ENCODE assay signal across 11 cellular contexts in the genomic region with DNA sequence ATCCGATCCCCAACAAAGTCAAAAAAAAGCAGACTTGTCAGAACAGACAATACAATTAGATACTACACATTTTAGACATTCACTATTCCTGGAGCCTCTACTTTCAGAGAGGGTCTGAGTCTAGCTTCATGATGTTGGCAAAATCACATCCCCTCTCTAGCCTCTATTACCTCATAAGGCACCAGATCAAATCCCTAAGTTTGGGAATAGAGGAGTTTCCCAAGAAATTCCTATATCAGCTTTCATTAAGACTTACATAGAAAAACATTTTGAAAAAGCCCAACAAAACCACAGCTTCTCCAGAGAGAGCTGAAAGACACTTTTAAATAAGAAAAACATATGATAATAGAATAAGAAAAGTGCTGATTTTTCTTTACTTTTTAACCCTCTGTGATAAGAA. TPM values are rescaled to one million over a fixed set of nuclear protein-coding genes. Genes with fewer than 3 reads are reported as not detected.
DNase-seq lines count a peak whose midpoint lies in the region; ATAC-seq and TF ChIP-seq lines count a peak whose summit lies in the region.
"Had no signal": no experiment of that assay in that cellular context is flagged by ENCODE, and none has a peak within 500 bp of the region (broad histone marks: within the 10 kb centered on the region; RNA-seq: fewer than 3 reads in every experiment).

No MANE protein-coding gene starts in this region.

- H3K4me1 ChIP-seq in IMR-90 (ENCODE audit: control insufficient read depth, insufficient read depth, low read length) = peaks cover 32% of the 10 kb centered on the region
- H3K4me1 ChIP-seq in spleen = peaks cover 46 to 95% (median 89%) of the 10 kb centered on the region in 6 donors
- H3K4me1 ChIP-seq in HAP-1 = peaks cover 62% of the 10 kb centered on the region

- H3K23ac ChIP-seq in IMR-90 (ENCODE audit: low read depth, low read length) = peak overlapping the region; percentile 71; the same call in 1 of the 2 replicates

- peaks cover 30% of the 10 kb centered on the region for H3K36me3 Mint-ChIP-seq in activated T-helper 17 cell treated with anti-CD3 and anti-CD28 coated beads, Interleukin-2, amount 50 U/mL, for 72 hours (ENCODE audit: low read depth)
- H3K36me3 Mint-ChIP-seq in immature natural killer cell = no peaks in the 10 kb centered on the region

- whole genome bisulfite sequencing in IMR-90 (ENCODE audit: extremely low coverage in 2 of 2, insufficient read length in 1 of 2), 2 experiments = no CpG with 5 or more reads among the region's 1 CpG
- WGBS in spleen, 5 donors = 39 to 75% (median 54%) methylated on average over 1 of the region's 1 CpG

- H2AK9ac ChIP-seq in IMR-90 (replicated peaks; ENCODE audit: low read depth, low read length, poor library complexity) = no peak overlapping the region

- no peak overlapping the region for H3K9ac ChIP-seq in IMR-90 (ENCODE audit: low read depth, low read length)

- H2BK5ac ChIP-seq in IMR-90 (ENCODE audit: low read depth, low read length, poor library complexity, severe bottlenecking) = peak overlapping the region; percentile 12

- no peaks in the 10 kb centered on the region for H3K9me3 Mint-ChIP-seq in activated T-helper 17 cell treated with anti-CD3 and anti-CD28 coated beads, Interleukin-2, amount 50 U/mL, for 72 hours
- H3K9me3 Mint-ChIP-seq in immature natural killer cell = no peaks in the 10 kb centered on the region
- H3K9me3 Mint-ChIP-seq: naive B cell had no signal

- no peaks in the 10 kb centered on the region for H3K9me3 ChIP-seq in IMR-90 (ENCODE audit: control insufficient read depth, insufficient read depth, low read length)
- no peaks in the 10 kb centered on the region for H3K9me3 ChIP-seq in spleen
- no peaks in the 10 kb centered on the region for H3K9me3 ChIP-seq in HAP-1

- H4K8ac ChIP-seq in IMR-90 (ENCODE audit: low read depth in 2 of 2, low read length in 2 of 2) = no peak overlapping the region

- H3K27ac Mint-ChIP-seq in activated T-helper 17 cell treated with anti-CD3 and anti-CD28 coated beads, Interleukin-2, amount 50 U/mL, for 72 hours = peak overlapping the region; percentile 59
- peak overlapping the region; percentile 1 to 84 (median 12) for H3K27ac Mint-ChIP-seq in immature natural killer cell

- no peak overlapping the region for H3K56ac ChIP-seq in IMR-90 (ENCODE audit: extremely low read depth, insufficient read depth, low read length)

- H3K14ac ChIP-seq in IMR-90 (replicated peaks; ENCODE audit: low read depth, low read length) = peak overlapping the region; percentile 5; the same call in 1 of the 2 replicates

- no peak overlapping the region for H4K5ac ChIP-seq in IMR-90 (ENCODE audit: low read depth, low read length)

- intact Hi-C loops in IMR-90 (cut with micrococcal nuclease) (loop anchor here (2.0 to 5.0 kb wide), 2 partner anchors 24 to 66 kb away; no protein-coding TSS in a partner anchor), spleen (cut with DNase I; ENCODE audit: low total_unique reads) (no loop called here)

- DNase-seq in IMR-90 (no peak), immature natural killer cell (no peak), spleen (no peak), HAP-1 (ENCODE audit: low spot score in 2 of 2) (no peak), DMS53 treated with DMSO at 0.1 percent for 48 hours (lab: John Stamatoyannopoulos, UW; ENCODE audit: unreplicated experiment) (no peak)
- DNase-seq: KBM-7, naive B cell, NCI-H524 had no signal

- 0 out of 3 replicates have a peak overlapping the region, but pooled peaks have one; percentile 15 for H2BK15ac ChIP-seq in IMR-90 (ENCODE audit: low read depth, low read length)

- H3K4me3 ChIP-seq in IMR-90 (ENCODE audit: insufficient read depth, low read depth, low read length) (no peak overlapping the region), spleen (peak overlapping the region in 1 of 8 donors; percentile 98), HAP-1 (no peak overlapping the region)

- BruUV-seq in IMR-90 (replicated peaks; lab: Mats Ljungman, UMichigan) = no TSS peak

- peaks cover 34% of the 10 kb centered on the region for H3K9me1 ChIP-seq in IMR-90 (ENCODE audit: insufficient read depth, low read length)

- H3K4ac ChIP-seq in IMR-90 (ENCODE audit: low read depth, low read length) = no peak overlapping the region; the same call in 1 of the 2 replicates

- H3K27ac ChIP-seq in IMR-90 (ENCODE audit: insufficient read depth, low read length) (no peak overlapping the region), spleen (peak overlapping the region; percentile 4 to 97 (median 94))

- H3K4me1 Mint-ChIP-seq in activated T-helper 17 cell treated with anti-CD3 and anti-CD28 coated beads, Interleukin-2, amount 50 U/mL, for 72 hours = peaks cover 52% of the 10 kb centered on the region
- H3K4me1 Mint-ChIP-seq in immature natural killer cell = peaks cover 35 to 59% of the 10 kb centered on the region in 2 donors

- in situ Hi-C loops in IMR-90 (cut with MboI; ENCODE audit: low sequenced_read_pairs) = no loop called here
- in situ Hi-C loops in HAP-1 (cut with MboI; ENCODE audit: low sequenced_read_pairs) = no loop called here

- H3K27me3 ChIP-seq in IMR-90 (ENCODE audit: control insufficient read depth, insufficient read depth, low read length) (no peaks in the 10 kb centered on the region), spleen (replicated peaks in 1 of 7) (no peaks in the 10 kb centered on the region), HAP-1 (ENCODE audit: low read depth) (no peaks in the 10 kb centered on the region)

- peaks cover 2% of the 10 kb centered on the region for H3K36me3 ChIP-seq in IMR-90 (ENCODE audit: control insufficient read depth, insufficient read depth, low read length)
- H3K36me3 ChIP-seq in spleen = no peaks in the 10 kb centered on the region
- H3K36me3 ChIP-seq in HAP-1 (replicated peaks) = no peaks in the 10 kb centered on the region

- no peak overlapping the region; the same call in 1 of the 2 replicates for H3K18ac ChIP-seq in IMR-90 (ENCODE audit: low read depth, low read length)

- H2AK5ac ChIP-seq in IMR-90 (ENCODE audit: low read depth, low read length) = no peak overlapping the region

- peak overlapping the region; percentile 43 for H4K91ac ChIP-seq in IMR-90 (ENCODE audit: insufficient read depth, low read depth, low read length)

- CTCF ChIA-PET in IMR-90 (lab: Yijun Ruan, JAX) = interaction anchor here (1.2 kb wide), 1 partner anchor 10 kb away, joined by 4 read pairs; no protein-coding TSS in a partner anchor

- no peak for TF ChIP-seq CTCF in IMR-90 (conservative IDR thresholded peaks at IDR 0.05; ENCODE audit: low read depth, low read length)
- TF ChIP-seq CTCF in spleen (IDR thresholded peaks at IDR 0.05 in 8 of 11, conservative IDR thresholded peaks at IDR 0.05 in 3 of 11) = no peak

- H4K20me1 ChIP-seq in IMR-90 (ENCODE audit: insufficient read depth, low read length) = peaks cover 42% of the 10 kb centered on the region

- dilution Hi-C loops in IMR-90 (cut with HindIII; ENCODE audit: low sequenced_read_pairs, unreplicated experiment) = no loop called here

- H2BK20ac ChIP-seq in IMR-90 (ENCODE audit: low read depth, low read length) = no peak overlapping the region

- H3K4me2 ChIP-seq in IMR-90 (ENCODE audit: low read depth, low read length) = peak overlapping the region; percentile 9; the same call in 1 of the 2 replicates

- no peak for TF ChIP-seq POLR2A in IMR-90 (IDR thresholded peaks at IDR 0.05; ENCODE audit: low read depth, low read length)
- TF ChIP-seq POLR2A in spleen (IDR thresholded peaks at IDR 0.05) = no peak

- POLR2A ChIA-PET in IMR-90 (lab: Charles Lee; ENCODE audit: unreplicated experiment) = no interaction called here

- H3K27me3 Mint-ChIP-seq in activated T-helper 17 cell treated with anti-CD3 and anti-CD28 coated beads, Interleukin-2, amount 50 U/mL, for 72 hours = no peaks in the 10 kb centered on the region
- H3K27me3 Mint-ChIP-seq in immature natural killer cell (ENCODE audit: low read depth in 3 of 3) = peaks cover under 1 to 9% (median 2%) of the 10 kb centered on the region in 3 donors
- H3K27me3 Mint-ChIP-seq: naive B cell had no signal

- TF ChIP-seq RAD21 in IMR-90 (IDR thresholded peaks at IDR 0.05; ENCODE audit: low read length) = no peak

- H2AFZ ChIP-seq in IMR-90 (replicated peaks; ENCODE audit: low read length, poor library complexity) = no peak overlapping the region

- peaks cover 32 to 75% of the 10 kb centered on the region in 2 experiments for H3K79me1 ChIP-seq in IMR-90 (ENCODE audit: low read depth in 1 of 2, low read length in 2 of 2)

- ATAC-seq in IMR-90 (ENCODE audit: low read depth) = no peak
- no peak for ATAC-seq in activated T-helper 17 cell treated with anti-CD3 and anti-CD28 coated beads, Interleukin-2, amount 50 U/mL, for 72 hours (replicated peaks)
- ATAC-seq in HG03521 (IDR thresholded peaks at IDR 0.05; ENCODE audit: unreplicated experiment) = no peak
- ATAC-seq in HG02885 (IDR thresholded peaks at IDR 0.05; ENCODE audit: poor library complexity, unreplicated experiment) = no peak

- no peak overlapping the region for H2BK120ac ChIP-seq in IMR-90 (ENCODE audit: low read depth, low read length)

- no peak overlapping the region for H3K4me3 Mint-ChIP-seq in activated T-helper 17 cell treated with anti-CD3 and anti-CD28 coated beads, Interleukin-2, amount 50 U/mL, for 72 hours
- H3K4me3 Mint-ChIP-seq in immature natural killer cell = no peak overlapping the region

RNA-seq across cellular contexts. Expression of a gene that starts 4.5 kb away (rescaled TPM):
- total RNA-seq in IMR-90 (2012; rRNA removed) (17.7 and 17.8 TPM in 2 replicates), spleen (100 to 1,000 TPM in 5 of 7 donors, 10 to 100 TPM in 2; 88.7 to 131 (median 106) TPM)
- polyA plus RNA-seq in IMR-90 (2012; rRNA removed) (22.8 and 28.3 TPM in 2 replicates), immature natural killer cell (10 to 100 TPM in 1 of 3 donors, 1 to 10 TPM in 2; 3.5 to 10.2 (median 7.8) TPM), spleen (10 to 100 TPM in 2 of 3 donors, 1 to 10 TPM in 1; 9.4 to 19.4 (median 10.0) TPM)
- polyA plus RNA-seq in IMR-90 (2012; cell fraction: cytosol; rRNA removed) = 13.0 and 22.1 TPM in 2 replicates
- polyA plus RNA-seq in IMR-90 (2012; cell fraction: nucleus; rRNA removed; ENCODE audit: low replicate concordance) = 84.5 and 160 TPM in 2 replicates
- 100 to 1,000 TPM in 1 of 2 donors, 10 to 100 TPM in 1; 86.1 to 109 TPM for total RNA-seq in activated T-helper 17 cell treated with anti-CD3 and anti-CD28 coated beads, Interleukin-2, amount 50 U/mL, for 72 hours

RNA-seq across cellular contexts. Expression of a gene that starts 19.3 kb away (rescaled TPM):
- total RNA-seq in IMR-90 (2012; rRNA removed) (not detected in 2 replicates), spleen (not detected)
- polyA plus RNA-seq in IMR-90 (2012; rRNA removed) (not detected in 2 replicates), immature natural killer cell (not detected), spleen (not detected)
- polyA plus RNA-seq in IMR-90 (2012; cell fraction: cytosol; rRNA removed) = not detected in 2 replicates
- polyA plus RNA-seq in IMR-90 (2012; cell fraction: nucleus; rRNA removed; ENCODE audit: low replicate concordance) = not detected in 2 replicates
- not detected for total RNA-seq in activated T-helper 17 cell treated with anti-CD3 and anti-CD28 coated beads, Interleukin-2, amount 50 U/mL, for 72 hours

RNA-seq across cellular contexts. Expression of a gene that starts 58.2 kb away (rescaled TPM):
- 2.2 and 2.5 TPM in 2 replicates for total RNA-seq in IMR-90 (2012; rRNA removed)
- 2.4 and 2.8 TPM in 2 replicates for polyA plus RNA-seq in IMR-90 (2012; rRNA removed)
- polyA plus RNA-seq in IMR-90 (2012; cell fraction: cytosol; rRNA removed) = 2.5 and 3.1 TPM in 2 replicates
- polyA plus RNA-seq in IMR-90 (2012; cell fraction: nucleus; rRNA removed; ENCODE audit: low replicate concordance) = 0.83 and 2.3 TPM in 2 replicates
- total RNA-seq in activated T-helper 17 cell treated with anti-CD3 and anti-CD28 coated beads, Interleukin-2, amount 50 U/mL, for 72 hours = 1 to 10 TPM in 1 of 2 donors, under 1 TPM in 1; 0.65 to 1.7 TPM
- polyA plus RNA-seq in immature natural killer cell = 1 to 10 TPM in 2 of 3 donors, not detected in 1; 1.8 to 2.8 TPM
- 1 to 10 TPM; 1.0 to 5.0 (median 3.5) TPM for total RNA-seq in spleen
- 1 to 10 TPM; 1.7 to 3.2 (median 3.1) TPM for polyA plus RNA-seq in spleen
